Comparison of ENCODE assay signal across 20 cellular contexts in the genomic region with DNA sequence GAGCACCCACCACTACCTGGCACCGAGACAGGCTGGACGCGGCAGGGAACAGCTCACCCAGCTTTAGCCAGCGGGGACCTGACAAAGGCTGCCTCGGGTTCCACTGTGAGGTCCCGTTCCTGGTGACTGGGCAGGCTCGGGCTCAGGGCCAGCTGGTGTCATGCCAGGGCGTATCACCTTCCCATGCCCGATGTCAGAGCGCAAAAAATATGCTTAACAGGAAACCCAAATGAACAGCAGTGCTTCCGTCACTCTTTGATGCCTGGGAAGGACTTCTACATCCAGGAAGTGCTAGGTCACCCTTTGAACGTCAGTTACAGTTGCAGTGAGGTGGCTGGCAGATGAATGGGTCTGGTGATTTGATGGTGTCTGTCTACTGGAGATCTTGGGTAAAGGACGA.
DNase-seq lines count a peak whose midpoint lies in the region; ATAC-seq and TF ChIP-seq lines count a peak whose summit lies in the region.
"Had no signal": no experiment of that assay in that cellular context is flagged by ENCODE, and none has a peak within 500 bp of the region (broad histone marks: within the 10 kb centered on the region; RNA-seq: fewer than 3 reads in every experiment).

No MANE protein-coding gene starts in this region.

- no peak for TF ChIP-seq POLR2A in sigmoid colon (IDR thresholded peaks at IDR 0.05)
- TF ChIP-seq POLR2A in upper lobe of left lung (IDR thresholded peaks at IDR 0.05) = no peak

- peak overlapping the region; percentile 50 to 55 for H3K4me3 Mint-ChIP-seq in activated T-cell treated with anti-CD3 and anti-CD28 coated beads, Interleukin-2, amount 50 U/mL, for 72 hours
- H3K4me3 Mint-ChIP-seq in activated T-cell treated with anti-CD3 and anti-CD28 coated beads, Interleukin-2, amount 50 U/mL, for 4 hours = no peak overlapping the region
- H3K4me3 Mint-ChIP-seq: activated CD4-positive, alpha-beta memory T cell treated with anti-CD3 and anti-CD28 coated beads, Interleukin-2, amount 10 ng/mL, durations not matched to agents 7 days and 5 days; activated naive CD8-positive, alpha-beta T cell treated with anti-CD3 and anti-CD28 coated beads, Interleukin-2, amount 50 U/mL, for 24 hours; activated T-cell treated with anti-CD3 and anti-CD28 coated beads, Interleukin-2, amount 50 U/mL, for 24 hours; brain; CD8-positive, alpha-beta memory T cell; T-cell had no signal

- H3K27ac ChIP-seq in sigmoid colon (no peak overlapping the region), upper lobe of left lung (no peak overlapping the region)
- H3K27ac ChIP-seq: colonic mucosa, heart left ventricle had no signal

- H3K36me3 ChIP-seq in sigmoid colon = no peaks in the 10 kb centered on the region
- H3K36me3 ChIP-seq in upper lobe of left lung = no peaks in the 10 kb centered on the region
- H3K36me3 ChIP-seq: colonic mucosa, heart left ventricle had no signal

- peaks cover 40% of the 10 kb centered on the region for H3K27me3 Mint-ChIP-seq in activated T-cell treated with anti-CD3 and anti-CD28 coated beads, Interleukin-2, amount 50 U/mL, for 72 hours (ENCODE audit: low read depth)
- H3K27me3 Mint-ChIP-seq in activated T-cell treated with anti-CD3 and anti-CD28 coated beads, Interleukin-2, amount 50 U/mL, for 4 hours (ENCODE audit: low read depth) = peaks cover 28% of the 10 kb centered on the region
- H3K27me3 Mint-ChIP-seq: activated CD4-positive, alpha-beta memory T cell treated with anti-CD3 and anti-CD28 coated beads, Interleukin-2, amount 10 ng/mL, durations not matched to agents 7 days and 5 days had no signal

- ATAC-seq in activated T-cell treated with anti-CD3 and anti-CD28 coated beads, Interleukin-2, amount 50 U/mL, for 72 hours (replicated peaks in 1 of 2) = peak; percentile 22 to 71
- ATAC-seq in activated T-cell treated with anti-CD3 and anti-CD28 coated beads, Interleukin-2, amount 50 U/mL, for 4 hours = no peak
- no peak for ATAC-seq in upper lobe of left lung (ENCODE audit: low FRiP score in 2 of 2)
- ATAC-seq: activated naive CD8-positive, alpha-beta T cell treated with anti-CD3 and anti-CD28 coated beads, Interleukin-2, amount 50 U/mL, for 24 hours; heart left ventricle had no signal

- peaks cover 0 to 4% (median 0%) of the 10 kb centered on the region in 3 donors for H3K27me3 ChIP-seq in sigmoid colon
- H3K27me3 ChIP-seq in upper lobe of left lung = no peaks in the 10 kb centered on the region
- H3K27me3 ChIP-seq: colonic mucosa had no signal

- H3K9me3 Mint-ChIP-seq in activated T-cell treated with anti-CD3 and anti-CD28 coated beads, Interleukin-2, amount 50 U/mL, for 72 hours = no peaks in the 10 kb centered on the region
- H3K9me3 Mint-ChIP-seq in activated T-cell treated with anti-CD3 and anti-CD28 coated beads, Interleukin-2, amount 50 U/mL, for 4 hours = no peaks in the 10 kb centered on the region
- H3K9me3 Mint-ChIP-seq: activated CD4-positive, alpha-beta memory T cell treated with anti-CD3 and anti-CD28 coated beads, Interleukin-2, amount 10 ng/mL, durations not matched to agents 7 days and 5 days; activated naive CD8-positive, alpha-beta T cell treated with anti-CD3 and anti-CD28 coated beads, Interleukin-2, amount 50 U/mL, for 24 hours; activated T-cell treated with anti-CD3 and anti-CD28 coated beads, Interleukin-2, amount 50 U/mL, for 24 hours; T-cell had no signal

- TF ChIP-seq CTCF in sigmoid colon (IDR thresholded peaks at IDR 0.05) (no peak), upper lobe of left lung (IDR thresholded peaks at IDR 0.05) (no peak)

- DNase-seq in activated T-cell treated with anti-CD3 and anti-CD28 coated beads, Interleukin-2, amount 50 U/mL, for 72 hours = peak in 1 of 2 donors; percentile 19
- no peak for DNase-seq in activated T-cell treated with anti-CD3 and anti-CD28 coated beads, Interleukin-2, amount 50 U/mL, for 4 hours
- DNase-seq in Jurkat, Clone E6-1 (ENCODE audit: low read depth, low spot score) = peak; percentile 84
- DNase-seq in UCSD-AML1 (lab: John Stamatoyannopoulos, UW; ENCODE audit: unreplicated experiment) (peak; percentile 43), sigmoid colon (peak; percentile 46), NCI-H1417 (lab: John Stamatoyannopoulos, UW) (no peak), upper lobe of left lung (no peak)
- DNase-seq in NK-92 treated with Interleukin-12 subunit alpha and Interleukin-12 subunit beta, amount 100 ng/mL, for 24 hours (lab: John Stamatoyannopoulos, UW) = no peak
- DNase-seq: activated CD4-positive, alpha-beta memory T cell treated with anti-CD3 and anti-CD28 coated beads, Interleukin-2, amount 10 ng/mL, durations not matched to agents 7 days and 5 days; activated naive CD8-positive, alpha-beta T cell treated with anti-CD3 and anti-CD28 coated beads, Interleukin-2, amount 50 U/mL, for 24 hours; activated T-cell treated with anti-CD3 and anti-CD28 coated beads, Interleukin-2, amount 50 U/mL, for 24 hours; colonic mucosa; heart left ventricle; NCI-H1694; NCI-H526; stimulated activated CD8-positive, alpha-beta memory T cell treated with anti-CD3 and anti-CD28 coated beads, Interleukin-4, amount 100 ng/mL, for 48 hours; substantia nigra had no signal

- TF ChIP-seq EP300 in sigmoid colon (IDR thresholded peaks at IDR 0.05) (no peak), upper lobe of left lung (IDR thresholded peaks at IDR 0.05) (no peak)

- 80 to 82% methylated on average over 13 of the region's 13 CpGs for WGBS in sigmoid colon, 2 donors
- WGBS in upper lobe of left lung, 2 donors = 60 to 68% methylated on average over 12 to 13 of the region's 13 CpGs

- no peak overlapping the region for H3K27ac Mint-ChIP-seq in activated T-cell treated with anti-CD3 and anti-CD28 coated beads, Interleukin-2, amount 50 U/mL, for 72 hours
- H3K27ac Mint-ChIP-seq: activated CD4-positive, alpha-beta memory T cell treated with anti-CD3 and anti-CD28 coated beads, Interleukin-2, amount 10 ng/mL, durations not matched to agents 7 days and 5 days; activated naive CD8-positive, alpha-beta T cell treated with anti-CD3 and anti-CD28 coated beads, Interleukin-2, amount 50 U/mL, for 24 hours; activated T-cell treated with anti-CD3 and anti-CD28 coated beads, Interleukin-2, amount 50 U/mL, for 24 hours; T-cell had no signal

- H3K4me1 ChIP-seq in sigmoid colon (no peaks in the 10 kb centered on the region), upper lobe of left lung (no peaks in the 10 kb centered on the region)
- H3K4me1 ChIP-seq: colonic mucosa, heart left ventricle had no signal

- H3K9me3 ChIP-seq in sigmoid colon = peaks cover 0 to 4% (median 0%) of the 10 kb centered on the region in 4 donors
- no peaks in the 10 kb centered on the region for H3K9me3 ChIP-seq in upper lobe of left lung
- H3K9me3 ChIP-seq: colonic mucosa had no signal

- H3K4me3 ChIP-seq in Jurkat, Clone E6-1 (ENCODE audit: low read length) = 0 out of 2 replicates have a peak overlapping the region, but pooled peaks have one; percentile 3
- H3K4me3 ChIP-seq in sigmoid colon (no peak overlapping the region), upper lobe of left lung (no peak overlapping the region)
- H3K4me3 ChIP-seq: colonic mucosa, heart left ventricle had no signal

- intact Hi-C loops in sigmoid colon (cut with DNase I) = no loop called here

- no peaks in the 10 kb centered on the region for H3K36me3 Mint-ChIP-seq in activated T-cell treated with anti-CD3 and anti-CD28 coated beads, Interleukin-2, amount 50 U/mL, for 72 hours (ENCODE audit: insufficient read depth in 2 of 2)
- H3K36me3 Mint-ChIP-seq in activated T-cell treated with anti-CD3 and anti-CD28 coated beads, Interleukin-2, amount 50 U/mL, for 4 hours (ENCODE audit: insufficient read depth) = no peaks in the 10 kb centered on the region
- H3K36me3 Mint-ChIP-seq: CD8-positive, alpha-beta memory T cell; T-cell had no signal

- H3K4me1 Mint-ChIP-seq in activated T-cell treated with anti-CD3 and anti-CD28 coated beads, Interleukin-2, amount 50 U/mL, for 72 hours (ENCODE audit: low read depth) = peaks cover 18% of the 10 kb centered on the region
- H3K4me1 Mint-ChIP-seq in activated T-cell treated with anti-CD3 and anti-CD28 coated beads, Interleukin-2, amount 50 U/mL, for 4 hours (ENCODE audit: low read depth) = peaks cover 7% of the 10 kb centered on the region
- H3K4me1 Mint-ChIP-seq: activated CD4-positive, alpha-beta memory T cell treated with anti-CD3 and anti-CD28 coated beads, Interleukin-2, amount 10 ng/mL, durations not matched to agents 7 days and 5 days; activated naive CD8-positive, alpha-beta T cell treated with anti-CD3 and anti-CD28 coated beads, Interleukin-2, amount 50 U/mL, for 24 hours had no signal

Comparison
In these comparisons a context has a peak if more than half of its experiments do, and no peak if none do; other contexts are left out.
1. ATAC-seq: peak in activated T-cell treated with anti-CD3 and anti-CD28 coated beads, Interleukin-2, amount 50 U/mL, for 72 hours (2 of 2); none in activated T-cell treated with anti-CD3 and anti-CD28 coated beads, Interleukin-2, amount 50 U/mL, for 4 hours (0 of 2) and upper lobe of left lung (0 of 2).
2. DNase-seq: peak in Jurkat, Clone E6-1 (single experiment), UCSD-AML1 (single experiment) and sigmoid colon (single experiment); none in activated T-cell treated with anti-CD3 and anti-CD28 coated beads, Interleukin-2, amount 50 U/mL, for 4 hours (single experiment), NK-92 treated with Interleukin-12 subunit alpha and Interleukin-12 subunit beta, amount 100 ng/mL, for 24 hours (single experiment), NCI-H1417 (0 of 3) and upper lobe of left lung (0 of 2).